In the genomic region with DNA sequence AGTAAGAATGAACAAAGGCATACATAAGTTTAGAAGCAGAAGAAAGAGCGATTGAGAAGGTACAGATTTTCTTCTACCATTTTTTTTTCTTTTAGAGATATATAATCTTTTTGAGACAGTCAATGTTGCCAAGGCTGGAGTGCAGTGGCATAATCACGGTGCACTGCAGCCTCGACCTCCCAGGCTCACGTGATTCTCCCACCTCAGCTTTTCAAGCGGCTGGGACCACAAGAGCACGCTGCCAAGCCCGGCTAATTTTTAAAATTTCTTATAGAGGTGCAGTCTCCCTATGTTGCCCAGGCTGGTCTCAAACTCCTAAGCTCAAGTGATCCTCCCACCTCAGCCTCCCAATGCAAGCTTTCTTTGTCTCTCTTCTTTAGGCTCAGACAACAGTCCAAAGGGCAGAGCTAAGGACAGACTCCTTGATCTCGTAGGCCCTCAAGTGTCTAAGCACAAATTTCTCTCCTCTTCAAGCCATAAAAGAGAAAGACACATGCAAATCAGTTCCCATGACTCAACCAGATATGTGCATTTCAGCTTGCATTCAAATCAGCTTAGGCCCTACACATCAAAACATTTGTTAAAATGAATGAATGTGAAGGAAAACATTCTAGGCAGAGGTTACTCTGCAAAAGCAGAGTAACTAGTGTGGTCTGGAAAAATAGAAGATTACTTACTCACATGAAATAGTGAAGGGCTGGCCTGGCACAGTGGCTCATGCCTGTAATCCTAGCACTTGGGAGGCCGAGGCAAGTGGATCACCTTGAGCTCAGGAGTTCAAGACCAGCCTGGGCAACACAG, we compare ENCODE assay signal across 10 cellular contexts. TPM values are rescaled to one million over a fixed set of nuclear protein-coding genes. Genes with fewer than 3 reads are reported as not detected.
DNase-seq lines count a peak whose midpoint lies in the region; ATAC-seq, FAIRE-seq and TF ChIP-seq lines count a peak whose summit lies in the region.
"Had no signal": no experiment of that assay in that cellular context is flagged by ENCODE, and none has a peak within 500 bp of the region (broad histone marks: within the 10 kb centered on the region; RNA-seq: fewer than 3 reads in every experiment).

No MANE protein-coding gene starts in this region.

- no peak for TF ChIP-seq EP300 in esophagus muscularis mucosa (IDR thresholded peaks at IDR 0.05)

- H3K4me3 ChIP-seq in left lung (no peak overlapping the region), esophagus muscularis mucosa (no peak overlapping the region)

- FAIRE-seq in GM12891 (lab: Jason Lieb, UNC), result peak; percentile 60

- no peaks in the 10 kb centered on the region for H3K27me3 ChIP-seq in left lung
- H3K27me3 ChIP-seq in esophagus muscularis mucosa, result no peaks in the 10 kb centered on the region

- intact Hi-C loops in left lung (cut with DNase I), result no loop called here
- intact Hi-C loops in esophagus muscularis mucosa (cut with DNase I), result no loop called here

- H3K27ac ChIP-seq in left lung, result peak overlapping the region in 1 of 2 donors; percentile 39
- H3K27ac ChIP-seq in esophagus muscularis mucosa (replicated peaks in 1 of 4), result no peak overlapping the region

- TF ChIP-seq CTCF in left lung (IDR thresholded peaks at IDR 0.05), result no peak
- TF ChIP-seq CTCF in esophagus muscularis mucosa (IDR thresholded peaks at IDR 0.05), result no peak

- H3K36me3 ChIP-seq in left lung, result no peaks in the 10 kb centered on the region
- H3K36me3 ChIP-seq in esophagus muscularis mucosa, result no peaks in the 10 kb centered on the region

- no peak for DNase-seq in GM12891 (ENCODE audit: insufficient read length, low spot score)
- peak; percentile 89 to 90 for DNase-seq in NCI-H526 (lab: John Stamatoyannopoulos, UW)
- no peak for DNase-seq in left lung
- DNase-seq in NCI-H146 (lab: John Stamatoyannopoulos, UW), result no peak
- DNase-seq in NCI-H2196 (lab: John Stamatoyannopoulos, UW; ENCODE audit: unreplicated experiment), result no peak
- DNase-seq in DMS53 (lab: John Stamatoyannopoulos, UW), result no peak
- no peak for DNase-seq in esophagus muscularis mucosa (ENCODE audit: extremely low spot score)
- DNase-seq: effector memory CD4-positive, alpha-beta T cell; GDM1 had no signal

- TF ChIP-seq POLR2A in GM12891 (IDR thresholded peaks at IDR 0.05; ENCODE audit: low read depth, low read length) (0 out of 2 replicates have a peak, but pooled peaks have one; percentile 17), esophagus muscularis mucosa (IDR thresholded peaks at IDR 0.05; ENCODE audit: low read depth) (no peak)

- ATAC-seq in GM21619 (IDR thresholded peaks at IDR 0.05; ENCODE audit: unreplicated experiment), result peak; percentile 53
- peak; percentile 8 for ATAC-seq in left lung

- 94% methylated on average over 9 of the region's 9 CpGs for WGBS in esophagus muscularis mucosa

- peaks cover 17 to 66% of the 10 kb centered on the region in 2 donors for H3K4me1 ChIP-seq in left lung
- peaks cover 16 to 40% (median 24%) of the 10 kb centered on the region in 4 donors for H3K4me1 ChIP-seq in esophagus muscularis mucosa

- no peaks in the 10 kb centered on the region for H3K9me3 ChIP-seq in left lung
- H3K9me3 ChIP-seq in esophagus muscularis mucosa, result no peaks in the 10 kb centered on the region

TF ChIP-seq in GM12891, 5 proteins besides CTCF, POLR2A, EP300 and RAD21:
- no peak for TF ChIP-seq TAF1 (IDR thresholded peaks at IDR 0.05; ENCODE audit: low read depth, low read length)
- 0 out of 2 replicates have a peak, but pooled peaks have one; percentile 47 for TF ChIP-seq POU2F2 (IDR thresholded peaks at IDR 0.05; ENCODE audit: low read depth, low read length)

RNA-seq across cellular contexts. Expression of gene ITSN2, which starts 18.0 kb away (rescaled TPM):
- 26.9 TPM for polyA plus RNA-seq in GM12891 (2012; ENCODE audit: low read depth, missing spikeins)
- total RNA-seq in left lung (10 to 100 TPM; 80.5 to 85.6 TPM), esophagus muscularis mucosa (10 to 100 TPM; 47.0 to 60.2 (median 53.6) TPM)

Comparison
In these comparisons a context has a peak if more than half of its experiments do, and no peak if none do; other contexts are left out.
1. DNase-seq: peak in NCI-H526 (2 of 2); none in GM12891 (single experiment), left lung (0 of 2), NCI-H146 (single experiment), NCI-H2196 (single experiment), DMS53 (single experiment) and esophagus muscularis mucosa (single experiment).